Comparison of ENCODE assay signal across 2 cellular contexts in the genomic region with DNA sequence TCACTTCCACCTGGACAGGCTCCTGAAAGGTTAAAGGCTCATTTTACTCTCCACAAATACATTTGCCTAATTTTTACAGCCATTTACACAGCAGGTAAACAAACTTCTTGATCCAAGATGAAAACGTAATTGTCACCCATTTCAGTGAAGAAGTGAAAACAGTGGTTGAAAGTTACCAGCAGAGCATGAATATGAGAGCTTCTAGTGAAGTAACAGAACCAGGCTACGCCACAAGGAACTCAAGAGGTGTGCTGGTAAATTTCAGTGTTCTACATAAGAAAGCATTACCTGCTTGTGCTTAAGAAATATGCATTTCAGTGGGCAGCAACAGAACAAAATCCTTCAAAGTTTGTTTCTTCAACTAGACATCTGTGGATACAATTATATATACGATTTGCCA.
TF ChIP-seq lines count a peak whose summit lies in the region.

No MANE protein-coding gene starts in this region.

TF ChIP-seq in GM23338, 12 proteins besides CTCF, POLR2A, EP300 and RAD21:
- TF ChIP-seq ZNF331 (CRISPR knock-in tag; IDR thresholded peaks at IDR 0.05; ENCODE audit: low read depth) (no peak), CREB1 (CRISPR knock-in tag; IDR thresholded peaks at IDR 0.05; ENCODE audit: low read depth) (no peak)

TF ChIP-seq in H1, 55 proteins besides CTCF, POLR2A, EP300 and RAD21:
- TF ChIP-seq TBP (IDR thresholded peaks at IDR 0.05; ENCODE audit: low read depth, low read length) (no peak), JUN (IDR thresholded peaks at IDR 0.05; ENCODE audit: low read depth, low read length) (no peak)
